ENCODE assay signal across 15 cellular contexts in genomic region chr17:40522250-40522960, GRCh38. TPM values are rescaled to one million over a fixed set of nuclear protein-coding genes. Genes with fewer than 3 reads are reported as not detected.
DNase-seq lines count a peak whose midpoint lies in the region; ATAC-seq and TF ChIP-seq lines count a peak whose summit lies in the region.
"Had no signal": no experiment of that assay in that cellular context is flagged by ENCODE, and none has a peak within 500 bp of the region (broad histone marks: within the 10 kb centered on the region; RNA-seq: fewer than 3 reads in every experiment).

No MANE protein-coding gene starts in this region.

- TF ChIP-seq CTCF in AG04450 (IDR thresholded peaks at IDR 0.05; ENCODE audit: low read depth, low read length) (no peak), RWPE1 (conservative IDR thresholded peaks at IDR 0.05; ENCODE audit: low read depth) (no peak), esophagus squamous epithelium (IDR thresholded peaks at IDR 0.05) (no peak), sigmoid colon (IDR thresholded peaks at IDR 0.05) (no peak)

- no peaks in the 10 kb centered on the region for H3K36me3 ChIP-seq in esophagus squamous epithelium
- no peaks in the 10 kb centered on the region for H3K36me3 ChIP-seq in sigmoid colon

- CTCF ChIA-PET in AG04450 (lab: Charles Lee): interaction anchor here (0.9 to 2.1 kb wide), 4 partner anchors 11 to 46 kb away, joined by 3 to 10 read pairs (median 6); no protein-coding TSS in a partner anchor
- CTCF ChIA-PET in RWPE1 (lab: Yijun Ruan, JAX): interaction anchor here (0.7 to 0.9 kb wide), 3 partner anchors 11 to 45 kb away, joined by 3 to 4 read pairs (median 3); no protein-coding TSS in a partner anchor

- H3K4me1 ChIP-seq in esophagus squamous epithelium: peaks cover 24 to 90% (median 61%) of the 10 kb centered on the region in 3 donors
- no peaks in the 10 kb centered on the region for H3K4me1 ChIP-seq in sigmoid colon

- H3K9me3 ChIP-seq in AG04450 (ENCODE audit: control insufficient read depth, insufficient read depth, low read length) (no peaks in the 10 kb centered on the region), esophagus squamous epithelium (peaks cover 0 to 9% (median 0%) of the 10 kb centered on the region in 3 donors), sigmoid colon (peaks cover 0 to 3% (median 0%) of the 10 kb centered on the region in 4 donors)

- no peak for TF ChIP-seq POLR2A in esophagus squamous epithelium (IDR thresholded peaks at IDR 0.05)
- no peak for TF ChIP-seq POLR2A in sigmoid colon (IDR thresholded peaks at IDR 0.05)

- POLR2A ChIA-PET in AG04450 (lab: Yijun Ruan, JAX) (interaction anchor here (0.6 to 1.4 kb wide), 3 partner anchors 18 to 99 kb away, joined by 4 to 6 read pairs (median 4); no protein-coding TSS in a partner anchor), RWPE1 (lab: Yijun Ruan, JAX; ENCODE audit: low non-redundant PET) (interaction anchor here (0.6 to 1.0 kb wide), 3 partner anchors 21 to 297 kb away, joined by 3 to 4 read pairs (median 4); partner anchors contain the start of gene TNS4)

- no peak for ATAC-seq in GM18520 (IDR thresholded peaks at IDR 0.05; ENCODE audit: unreplicated experiment)
- ATAC-seq: left lobe of liver had no signal

- DNase-seq in AG04450 (ENCODE audit: low read depth, low spot score) (no peak), RWPE1 (ENCODE audit: low spot score) (no peak), esophagus squamous epithelium (lab: John Stamatoyannopoulos, UW) (no peak), sigmoid colon (peak; percentile 56), HPDE6-E6E7 (ENCODE audit: extremely low spot score) (no peak), D341Med (ENCODE audit: low spot score) (no peak), NCI-H748 (lab: John Stamatoyannopoulos, UW; ENCODE audit: unreplicated experiment) (no peak)
- DNase-seq: DMS153; effector CD4-positive, alpha-beta T cell; NCI-H1436 treated with DMSO at 0.1 percent for 48 hours; NCI-H526 treated with DMSO at 0.1 percent for 48 hours; SHP77 had no signal

- H3K27ac ChIP-seq in AG04450 (ENCODE audit: low read depth, low read length): peak overlapping the region; percentile 90
- H3K27ac ChIP-seq in RWPE1: peak overlapping the region; percentile 99
- H3K27ac ChIP-seq in esophagus squamous epithelium: peak overlapping the region; percentile 77 to 94 (median 92)
- peak overlapping the region in 3 of 4 donors; percentile 6 to 72 (median 41) for H3K27ac ChIP-seq in sigmoid colon

- intact Hi-C loops in esophagus squamous epithelium (cut with DNase I): no loop called here
- intact Hi-C loops in sigmoid colon (cut with DNase I): no loop called here

- H3K27me3 ChIP-seq in AG04450 (ENCODE audit: control insufficient read depth, insufficient read depth, low read length): no peaks in the 10 kb centered on the region
- no peaks in the 10 kb centered on the region for H3K27me3 ChIP-seq in esophagus squamous epithelium
- H3K27me3 ChIP-seq in sigmoid colon: no peaks in the 10 kb centered on the region

- H3K4me3 ChIP-seq in AG04450 (ENCODE audit: low read depth, low read length) (no peak overlapping the region), esophagus squamous epithelium (no peak overlapping the region), sigmoid colon (no peak overlapping the region)

- TF ChIP-seq EP300 in sigmoid colon (IDR thresholded peaks at IDR 0.05): no peak

- WGBS in esophagus squamous epithelium, 2 donors: 64 to 68% methylated on average over 7 of the region's 7 CpGs
- WGBS in sigmoid colon, 2 donors: 88 to 93% methylated on average over 7 of the region's 7 CpGs

RNA-seq across cellular contexts. Expression of gene TNS4, which starts 21.0 kb away (rescaled TPM):
- polyA plus RNA-seq in AG04450 (2011; rRNA removed) (0.07 and 0.10 TPM in 2 replicates), sigmoid colon (1 to 10 TPM; 1.2 to 6.9 (median 1.8) TPM)
- 0.04 and 0.09 TPM in 2 replicates for polyA minus RNA-seq in AG04450 (2011; rRNA and poly(A)+ RNA removed)
- total RNA-seq in esophagus squamous epithelium (100 to 1,000 TPM in 1 of 4 donors, 10 to 100 TPM in 3; 34.6 to 104 (median 71.1) TPM), sigmoid colon (not detected)
- total RNA-seq: neural crest cell had no signal

RNA-seq across cellular contexts. Expression of gene CCR7, which starts 42.9 kb away (rescaled TPM):
- polyA plus RNA-seq in AG04450 (2011; rRNA removed): 0.12 and 0.22 TPM in 2 replicates
- polyA minus RNA-seq in AG04450 (2011; rRNA and poly(A)+ RNA removed): 0.09 and 0.22 TPM in 2 replicates
- total RNA-seq in esophagus squamous epithelium: under 1 TPM in 3 of 4 donors, not detected in 1; 0.12 to 0.95 (median 0.53) TPM
- not detected for total RNA-seq in sigmoid colon
- polyA plus RNA-seq in sigmoid colon: 10 to 100 TPM in 1 of 3 donors, not detected in 2; 73.5 TPM

Comparison
In these comparisons a context has a peak if more than half of its experiments do, and no peak if none do; other contexts are left out.
1. H3K27ac ChIP-seq: peak in every context shown above with its lines; median percentile 99 in RWPE1; 92 in esophagus squamous epithelium; 90 in AG04450; 41 in sigmoid colon.
2. RNA of gene TNS4, which starts 21.0 kb away (total RNA-seq): 34.6 to 104 TPM in esophagus squamous epithelium; not detected in sigmoid colon; every median in the first group is over 10 times any median in the second.